ENCODE assay signal across 16 cellular contexts in genomic region chr6:170250981-170251775, GRCh38. TPM values are rescaled to one million over a fixed set of nuclear protein-coding genes. Genes with fewer than 3 reads are reported as not detected.
DNase-seq lines count a peak whose midpoint lies in the region; ATAC-seq and TF ChIP-seq lines count a peak whose summit lies in the region.
"Had no signal": no experiment of that assay in that cellular context is flagged by ENCODE, and none has a peak within 500 bp of the region (broad histone marks: within the 10 kb centered on the region; RNA-seq: fewer than 3 reads in every experiment).

No MANE protein-coding gene starts in this region.

- no peak overlapping the region for H3K4me3 Mint-ChIP-seq in GM23338
- H3K4me3 Mint-ChIP-seq: CD4-positive, alpha-beta T cell; IgD-negative memory B cell had no signal

- peaks cover 4% of the 10 kb centered on the region for H3K27me3 Mint-ChIP-seq in GM23338 (ENCODE audit: insufficient read depth, low read depth, poor library complexity)
- H3K27me3 Mint-ChIP-seq: CD4-positive, alpha-beta T cell had no signal

- peaks cover 5% of the 10 kb centered on the region; the same call in 2 of the 3 replicates for H3K4me1 Mint-ChIP-seq in GM23338

- no peak overlapping the region for H3K27ac Mint-ChIP-seq in GM23338
- H3K27ac Mint-ChIP-seq: CD4-positive, alpha-beta T cell; IgD-negative memory B cell had no signal

- H3K27me3 ChIP-seq in SJCRH30, result no peaks in the 10 kb centered on the region
- peaks cover 5% of the 10 kb centered on the region for H3K27me3 ChIP-seq in foreskin keratinocyte
- H3K27me3 ChIP-seq in testis, result no peaks in the 10 kb centered on the region
- H3K27me3 ChIP-seq in GM23338 (ENCODE audit: insufficient read depth), result no peaks in the 10 kb centered on the region
- H3K27me3 ChIP-seq: BE2C had no signal

- no peaks in the 10 kb centered on the region; the same call in 2 of the 3 replicates for H3K36me3 Mint-ChIP-seq in GM23338 (ENCODE audit: low read depth)
- H3K36me3 Mint-ChIP-seq: IgD-negative memory B cell had no signal

- H3K4me2 ChIP-seq in GM23338, result no peak overlapping the region

- no peaks in the 10 kb centered on the region for H3F3A ChIP-seq in GM23338 (replicated peaks; ENCODE audit: low read depth)

- peaks cover 33% of the 10 kb centered on the region for H3K4me1 ChIP-seq in SJCRH30
- no peaks in the 10 kb centered on the region for H3K4me1 ChIP-seq in foreskin keratinocyte
- peaks cover 4% of the 10 kb centered on the region for H3K4me1 ChIP-seq in testis
- H3K4me1 ChIP-seq in GM23338 (ENCODE audit: insufficient read depth), result no peaks in the 10 kb centered on the region
- H3K4me1 ChIP-seq: BE2C had no signal

- no peaks in the 10 kb centered on the region for H3K9me2 ChIP-seq in GM23338 (ENCODE audit: insufficient read depth)

- DNase-seq in DMS53 (lab: John Stamatoyannopoulos, UW) (peak; percentile 10), DMS53 treated with DMSO at 0.1 percent for 48 hours (lab: John Stamatoyannopoulos, UW; ENCODE audit: unreplicated experiment) (no peak), SJCRH30 (no peak), foreskin keratinocyte (peak; percentile 29 to 49), testis (peak; percentile 61), GM23338 (ENCODE audit: low spot score) (no peak)
- DNase-seq in effector CD8-positive, alpha-beta T cell (lab: John Stamatoyannopoulos, UW), result no peak
- DNase-seq: BE2C; CD4-positive, alpha-beta T cell; NCI-H187; NCI-H526 treated with DMSO at 0.1 percent for 48 hours; NK-92 treated with Interleukin-12 subunit alpha and Interleukin-12 subunit beta, amount 100 ng/mL, for 24 hours had no signal

- intact Hi-C loops in testis (cut with DNase I; ENCODE audit: low total_unique reads), result no loop called here

- no peaks in the 10 kb centered on the region for H4K20me1 ChIP-seq in GM23338 (replicated peaks; ENCODE audit: insufficient read depth)

- H3K9me3 Mint-ChIP-seq in GM23338, result no peaks in the 10 kb centered on the region
- H3K9me3 Mint-ChIP-seq: CD4-positive, alpha-beta T cell; IgD-negative memory B cell had no signal

- H3K9me3 ChIP-seq in SJCRH30 (replicated peaks) (no peaks in the 10 kb centered on the region), testis (no peaks in the 10 kb centered on the region)
- H3K9me3 ChIP-seq: BE2C had no signal

- 64 to 69% methylated on average over 16 to 21 of the region's 21 CpGs for WGBS in testis, 2 donors

- TF ChIP-seq POLR2A in testis (IDR thresholded peaks at IDR 0.05), result no peak

- TF ChIP-seq CTCF in foreskin keratinocyte (conservative IDR thresholded peaks at IDR 0.05) (no peak), testis (IDR thresholded peaks at IDR 0.05) (no peak), GM23338 (conservative IDR thresholded peaks at IDR 0.05; ENCODE audit: low read depth in 2 of 2) (no peak)

- H3K4me3 ChIP-seq in SJCRH30 (no peak overlapping the region), testis (no peak overlapping the region), GM23338 (no peak overlapping the region)

- no peak overlapping the region for H2AFZ ChIP-seq in GM23338

- ATAC-seq in foreskin keratinocyte (peak; percentile 72), GM18517 (IDR thresholded peaks at IDR 0.05; ENCODE audit: unreplicated experiment) (no peak), GM23338 (no peak)

- H3K36me3 ChIP-seq in SJCRH30 (no peaks in the 10 kb centered on the region), testis (ENCODE audit: low read depth, missing control alignments) (no peaks in the 10 kb centered on the region), GM23338 (ENCODE audit: insufficient read depth) (no peaks in the 10 kb centered on the region)
- H3K36me3 ChIP-seq: BE2C had no signal

- peak overlapping the region; percentile 58 for H3K27ac ChIP-seq in SJCRH30
- H3K27ac ChIP-seq in foreskin keratinocyte, result no peak overlapping the region
- no peak overlapping the region for H3K27ac ChIP-seq in testis
- no peak overlapping the region for H3K27ac ChIP-seq in GM23338 (ENCODE audit: low read depth)
- H3K27ac ChIP-seq: 22Rv1 had no signal

- H3K79me2 ChIP-seq in GM23338 (replicated peaks; ENCODE audit: insufficient read depth), result no peaks in the 10 kb centered on the region

TF ChIP-seq in GM23338, 12 proteins besides CTCF, POLR2A, EP300 and RAD21 (continues in another document):
- TF ChIP-seq ZNF462 (CRISPR knock-in tag; IDR thresholded peaks at IDR 0.05), result no peak

RNA-seq across cellular contexts. Expression of gene DLL1, which starts 39.7 kb away (rescaled TPM):
- 12.6 and 13.6 TPM in 2 replicates for total RNA-seq in SJCRH30 (2014; rRNA removed; shearing (Covaris generic))
- total RNA-seq in foreskin keratinocyte, result 12.0 and 18.8 TPM in 2 replicates
- polyA plus RNA-seq in foreskin keratinocyte, result 5.8 and 11.3 TPM in 2 replicates
- 1 to 10 TPM; 4.6 to 5.5 TPM for total RNA-seq in testis
- polyA plus RNA-seq in testis (ENCODE audit: insufficient read depth, low read depth, low replicate concordance), result 2.8 TPM
- total RNA-seq in GM23338 (2014; rRNA removed; shearing (Covaris generic)), result 4.6 and 4.8 TPM in 2 replicates
- polyA plus RNA-seq in GM23338 (2016; fragmentation: Nextera tagmentation; extraction: Ambion mirVana), result 2.2 and 2.6 TPM in 2 replicates
- total RNA-seq: OCI-LY7 had no signal

RNA-seq across cellular contexts. Expression of gene FAM120B, which starts 55.4 kb away (rescaled TPM):
- 19.6 and 21.4 TPM in 2 replicates for total RNA-seq in SJCRH30 (2014; rRNA removed; shearing (Covaris generic))
- total RNA-seq in foreskin keratinocyte, result 21.6 and 21.7 TPM in 2 replicates
- 11.8 and 12.4 TPM in 2 replicates for polyA plus RNA-seq in foreskin keratinocyte
- 10 to 100 TPM; 40.6 to 62.2 TPM for total RNA-seq in testis
- polyA plus RNA-seq in testis (ENCODE audit: insufficient read depth, low read depth, low replicate concordance), result 33.8 TPM
- 14.4 and 16.7 TPM in 2 replicates for total RNA-seq in GM23338 (2014; rRNA removed; shearing (Covaris generic))
- 5.8 and 7.2 TPM in 2 replicates for polyA plus RNA-seq in GM23338 (2016; fragmentation: Nextera tagmentation; extraction: Ambion mirVana)

Comparison
In these comparisons a context has a peak if more than half of its experiments do, and no peak if none do; other contexts are left out.
1. DNase-seq: peak in DMS53 (single experiment), foreskin keratinocyte (2 of 2) and testis (single experiment); none in DMS53 treated with DMSO at 0.1 percent for 48 hours (single experiment), SJCRH30 (0 of 2), GM23338 (single experiment) and effector CD8-positive, alpha-beta T cell (single experiment).